9 cellular contexts compared by ENCODE assay signal in genomic region chr19:45900661-45901431, GRCh38. TPM values are rescaled to one million over a fixed set of nuclear protein-coding genes. Genes with fewer than 3 reads are reported as not detected.
DNase-seq lines count a peak whose midpoint lies in the region; ATAC-seq and TF ChIP-seq lines count a peak whose summit lies in the region.
"Had no signal": no experiment of that assay in that cellular context is flagged by ENCODE, and none has a peak within 500 bp of the region (broad histone marks: within the 10 kb centered on the region; RNA-seq: fewer than 3 reads in every experiment).

No MANE protein-coding gene starts in this region.

- peak overlapping the region; percentile 64 for H3K4me3 Mint-ChIP-seq in activated CD8-positive, alpha-beta memory T cell treated with anti-CD3 and anti-CD28 coated beads, Interleukin-2, amount 10 ng/mL, durations not matched to agents 7 days and 5 days
- H3K4me3 Mint-ChIP-seq in activated naive CD8-positive, alpha-beta T cell treated with anti-CD3 and anti-CD28 coated beads, Interleukin-2, amount 50 U/mL, for 24 hours = peak overlapping the region; percentile 37

- peaks cover 21% of the 10 kb centered on the region for H3K4me1 Mint-ChIP-seq in activated CD8-positive, alpha-beta memory T cell treated with anti-CD3 and anti-CD28 coated beads, Interleukin-2, amount 10 ng/mL, durations not matched to agents 7 days and 5 days
- H3K4me1 Mint-ChIP-seq in activated naive CD8-positive, alpha-beta T cell treated with anti-CD3 and anti-CD28 coated beads, Interleukin-2, amount 50 U/mL, for 24 hours = peaks cover 19% of the 10 kb centered on the region

- no peak for ATAC-seq in activated CD8-positive, alpha-beta memory T cell treated with anti-CD3 and anti-CD28 coated beads, Interleukin-2, amount 10 ng/mL, durations not matched to agents 7 days and 5 days
- no peak for ATAC-seq in activated naive CD8-positive, alpha-beta T cell treated with anti-CD3 and anti-CD28 coated beads, Interleukin-2, amount 50 U/mL, for 24 hours
- ATAC-seq in thoracic aorta (ENCODE audit: insufficient number of reproducible peaks, low FRiP score, low read depth) = no peak
- ATAC-seq in HG03342 (IDR thresholded peaks at IDR 0.05; ENCODE audit: unreplicated experiment) = no peak
- ATAC-seq in HG03108 (IDR thresholded peaks at IDR 0.05; ENCODE audit: unreplicated experiment) = no peak

- H3K27me3 ChIP-seq in thoracic aorta (replicated peaks; ENCODE audit: insufficient read depth) = no peaks in the 10 kb centered on the region

- no peak for TF ChIP-seq CTCF in thoracic aorta (IDR thresholded peaks at IDR 0.05)

- H3K36me3 ChIP-seq in thoracic aorta = peaks cover 13% of the 10 kb centered on the region

- peaks cover 20% of the 10 kb centered on the region for H3K36me3 Mint-ChIP-seq in activated CD8-positive, alpha-beta memory T cell treated with anti-CD3 and anti-CD28 coated beads, Interleukin-2, amount 10 ng/mL, durations not matched to agents 7 days and 5 days
- H3K36me3 Mint-ChIP-seq in activated naive CD8-positive, alpha-beta T cell treated with anti-CD3 and anti-CD28 coated beads, Interleukin-2, amount 50 U/mL, for 24 hours (ENCODE audit: low read depth) = peaks cover 12% of the 10 kb centered on the region

- H3K4me3 ChIP-seq in thoracic aorta = peak overlapping the region; percentile 89

- CTCF ChIA-PET in activated CD8-positive, alpha-beta memory T cell treated with anti-CD3 and anti-CD28 coated beads, Interleukin-2, amount 10 ng/mL, durations not matched to agents 7 days and 5 days (lab: Charles Lee) = interaction anchor here (0.5 to 5.0 kb wide), 10 partner anchors 8 to 128 kb away, joined by 3 to 65 read pairs (median 4); partner anchors contain the start of genes FOXA3 and IRF2BP1

- no peaks in the 10 kb centered on the region for H3K27me3 Mint-ChIP-seq in activated CD8-positive, alpha-beta memory T cell treated with anti-CD3 and anti-CD28 coated beads, Interleukin-2, amount 10 ng/mL, durations not matched to agents 7 days and 5 days
- peaks cover 3% of the 10 kb centered on the region for H3K27me3 Mint-ChIP-seq in activated naive CD8-positive, alpha-beta T cell treated with anti-CD3 and anti-CD28 coated beads, Interleukin-2, amount 50 U/mL, for 24 hours

- H3K9me3 Mint-ChIP-seq in activated CD8-positive, alpha-beta memory T cell treated with anti-CD3 and anti-CD28 coated beads, Interleukin-2, amount 10 ng/mL, durations not matched to agents 7 days and 5 days (ENCODE audit: low read depth) = no peaks in the 10 kb centered on the region
- H3K9me3 Mint-ChIP-seq in activated naive CD8-positive, alpha-beta T cell treated with anti-CD3 and anti-CD28 coated beads, Interleukin-2, amount 50 U/mL, for 24 hours = no peaks in the 10 kb centered on the region

- no peaks in the 10 kb centered on the region for H3K9me3 ChIP-seq in thoracic aorta

- H3K27ac Mint-ChIP-seq in activated CD8-positive, alpha-beta memory T cell treated with anti-CD3 and anti-CD28 coated beads, Interleukin-2, amount 10 ng/mL, durations not matched to agents 7 days and 5 days = no peak overlapping the region
- H3K27ac Mint-ChIP-seq in activated naive CD8-positive, alpha-beta T cell treated with anti-CD3 and anti-CD28 coated beads, Interleukin-2, amount 50 U/mL, for 24 hours = no peak overlapping the region

- H3K27ac ChIP-seq in thoracic aorta = no peak overlapping the region

- peaks cover 6 to 21% of the 10 kb centered on the region in 2 donors for H3K4me1 ChIP-seq in thoracic aorta (ENCODE audit: control insufficient read depth in 1 of 2, low read depth in 2 of 2)

- no peak for DNase-seq in activated CD8-positive, alpha-beta memory T cell treated with anti-CD3 and anti-CD28 coated beads, Interleukin-2, amount 10 ng/mL, durations not matched to agents 7 days and 5 days
- no peak for DNase-seq in activated CD8-positive, alpha-beta memory T cell treated with anti-CD3 and anti-CD28 coated beads, Interleukin-2, amount 50 U/mL, for 4 hours
- no peak for DNase-seq in activated naive CD8-positive, alpha-beta T cell treated with anti-CD3 and anti-CD28 coated beads, Interleukin-2, amount 50 U/mL, for 24 hours
- DNase-seq in iPS-NIHi11 (ENCODE audit: low spot score) = peak; percentile 17
- no peak for DNase-seq in thoracic aorta (ENCODE audit: low spot score)
- DNase-seq in stimulated activated CD4-positive, alpha-beta T cell treated with anti-CD3 and anti-CD28 coated beads, Interleukin-12 subunit alpha, Interleukin-12 subunit beta, amount 100 ng/mL, for 4 hours = no peak
- DNase-seq: GDM1 had no signal

RNA-seq across cellular contexts. Expression of gene MYPOP, which starts 1.6 kb away (rescaled TPM):
- total RNA-seq in activated CD8-positive, alpha-beta memory T cell treated with anti-CD3 and anti-CD28 coated beads, Interleukin-2, amount 10 ng/mL, durations not matched to agents 7 days and 5 days = 10 to 100 TPM; 13.0 to 13.8 TPM
- total RNA-seq in thoracic aorta = 1 to 10 TPM; 6.1 to 8.8 TPM

RNA-seq across cellular contexts. Expression of gene NANOS2, which starts 13.7 kb away (rescaled TPM):
- total RNA-seq in activated CD8-positive, alpha-beta memory T cell treated with anti-CD3 and anti-CD28 coated beads, Interleukin-2, amount 10 ng/mL, durations not matched to agents 7 days and 5 days = under 1 TPM in 1 of 2 experiments, not detected in 1; 0.18 TPM
- total RNA-seq in thoracic aorta = not detected

RNA-seq across cellular contexts. Expression of gene IRF2BP1, which starts 14.9 kb away (rescaled TPM):
- total RNA-seq in activated CD8-positive, alpha-beta memory T cell treated with anti-CD3 and anti-CD28 coated beads, Interleukin-2, amount 10 ng/mL, durations not matched to agents 7 days and 5 days = 10 to 100 TPM; 18.9 to 19.0 TPM
- total RNA-seq in thoracic aorta = 10 to 100 TPM; 25.0 to 25.5 TPM

RNA-seq across cellular contexts. Expression of gene FOXA3, which starts 36.7 kb away (rescaled TPM):
- under 1 TPM in 1 of 2 experiments, not detected in 1; 0.14 TPM for total RNA-seq in activated CD8-positive, alpha-beta memory T cell treated with anti-CD3 and anti-CD28 coated beads, Interleukin-2, amount 10 ng/mL, durations not matched to agents 7 days and 5 days
- total RNA-seq in thoracic aorta = not detected

RNA-seq across cellular contexts. Expression of gene SYMPK, which starts 37.9 kb away (rescaled TPM):
- 100 to 1,000 TPM; 119 to 125 TPM for total RNA-seq in activated CD8-positive, alpha-beta memory T cell treated with anti-CD3 and anti-CD28 coated beads, Interleukin-2, amount 10 ng/mL, durations not matched to agents 7 days and 5 days
- 10 to 100 TPM; 48.8 to 84.7 TPM for total RNA-seq in thoracic aorta
